ENCODE assay signal across 24 cellular contexts in genomic region chr6:166637806-166638458, GRCh38.
"Had no signal": no experiment of that assay in that cellular context is flagged by ENCODE, and none has a peak within 500 bp of the region (broad histone marks: within the 10 kb centered on the region; RNA-seq: fewer than 3 reads in every experiment).

No MANE protein-coding gene starts in this region.

- H3K36me3 Mint-ChIP-seq: activated naive CD8-positive, alpha-beta T cell; type B pancreatic cell had no signal

- DNase-seq: activated CD4-positive, alpha-beta T cell treated with anti-CD3 and anti-CD28 coated beads for 4 hours; activated CD4-positive, alpha-beta T cell treated with anti-CD3 and anti-CD28 coated beads, Interleukin-2, amount 50 U/mL, for 48 hours; activated CD8-positive, alpha-beta memory T cell treated with anti-CD3 and anti-CD28 coated beads for 24 hours; activated effector memory CD4-positive, alpha-beta T cell treated with Interleukin-2 at 50 U/mL for 16 hours; activated naive CD4-positive, alpha-beta T cell treated with Interleukin-2 at 50 U/mL for 16 hours; body of pancreas; cortex of kidney; effector memory CD8-positive, alpha-beta T cell; hippocampal formation; left colon; ovary; right cardiac atrium; stimulated activated CD4-positive, alpha-beta T cell treated with anti-CD3 and anti-CD28 coated beads, Interleukin-2, amount 100 ng/mL, for 48 hours; stimulated activated naive CD8-positive, alpha-beta T cell treated with anti-CD3 and anti-CD28 coated beads, Interleukin-15, Interleukin-2, amounts not matched to agents 100 U/mL and 50 U/mL, for 24 hours; T-helper 1 cell; T-helper 9 cell; uterus had no signal

- H3K9me3 ChIP-seq: body of pancreas, gastroesophageal sphincter, ovary, uterus had no signal

- H3K27ac Mint-ChIP-seq: activated naive CD8-positive, alpha-beta T cell; effector memory CD8-positive, alpha-beta T cell; nephron; progenitor cell of endocrine pancreas; type B pancreatic cell had no signal

- H3K27ac ChIP-seq: body of pancreas, ovary, thoracic aorta, VCaP had no signal

- H3K4me1 ChIP-seq: body of pancreas had no signal

- H3K4me3 ChIP-seq: body of pancreas, gastroesophageal sphincter, ovary, thoracic aorta, uterus had no signal

- H3K4me3 Mint-ChIP-seq: activated naive CD8-positive, alpha-beta T cell; effector memory CD8-positive, alpha-beta T cell; type B pancreatic cell had no signal

- H3K27me3 ChIP-seq: body of pancreas, ovary, uterus had no signal

- H3K36me3 ChIP-seq: gastroesophageal sphincter, ovary, thoracic aorta, uterus had no signal

- ATAC-seq: body of pancreas; effector memory CD8-positive, alpha-beta T cell; gastroesophageal sphincter; left colon; right cardiac atrium; stimulated activated naive CD8-positive, alpha-beta T cell treated with anti-CD3 and anti-CD28 coated beads, Interleukin-15, Interleukin-2, amounts not matched to agents 100 U/mL and 50 U/mL, for 24 hours had no signal
